ENCODE assay signal across 23 cellular contexts in the genomic region with DNA sequence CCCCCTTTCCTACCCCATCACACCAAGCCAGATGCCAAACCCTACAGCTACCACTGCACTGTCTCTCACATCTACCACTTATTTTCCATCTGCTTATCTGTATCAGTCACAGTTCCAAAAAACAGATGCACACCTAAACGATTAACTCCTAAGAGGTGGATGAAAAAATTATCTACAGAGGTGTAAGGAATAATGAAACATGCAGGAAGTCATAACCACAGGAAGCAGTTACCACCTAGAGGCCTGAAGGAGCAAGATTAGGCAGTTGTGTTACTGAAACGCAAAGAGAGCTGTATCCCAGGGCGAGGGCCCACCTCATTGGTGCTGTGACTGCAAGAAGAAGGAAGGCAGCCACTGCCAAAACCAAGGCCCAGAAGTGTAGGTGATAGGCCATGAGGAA.
"Had no signal": no experiment of that assay in that cellular context is flagged by ENCODE, and none has a peak within 500 bp of the region (broad histone marks: within the 10 kb centered on the region; RNA-seq: fewer than 3 reads in every experiment).

No MANE protein-coding gene starts in this region.

- H2AFZ ChIP-seq: neural progenitor cell, parathyroid adenoma had no signal

- H3K9me3 ChIP-seq: esophagus squamous epithelium, psoas muscle, sigmoid colon, stomach, thyroid gland had no signal

- H3K9ac ChIP-seq: neural progenitor cell, parathyroid adenoma had no signal

- H3K4me3 ChIP-seq: esophagus squamous epithelium, neural progenitor cell, psoas muscle, sigmoid colon, stomach, thyroid gland had no signal

- H3K36me3 ChIP-seq: esophagus squamous epithelium, neural progenitor cell, sigmoid colon, stomach, thyroid gland had no signal

- H3K27ac ChIP-seq: esophagus squamous epithelium, neural progenitor cell, parathyroid adenoma, psoas muscle, sigmoid colon, stomach, thyroid gland had no signal

- H3K27me3 ChIP-seq: esophagus squamous epithelium, neural progenitor cell, sigmoid colon, stomach, thyroid gland had no signal

- DNase-seq: activated CD4-positive, alpha-beta T cell treated with anti-CD3 and anti-CD28 coated beads for 4 hours; activated CD4-positive, alpha-beta T cell treated with anti-CD3 and anti-CD28 coated beads, Interleukin-2, amount 50 U/mL, for 4 hours; activated CD8-positive, alpha-beta memory T cell treated with anti-CD3 and anti-CD28 coated beads for 24 hours; activated effector memory CD4-positive, alpha-beta T cell treated with Interleukin-2 at 50 U/mL for 16 hours; activated naive CD4-positive, alpha-beta T cell treated with Interleukin-2 at 50 U/mL for 16 hours; anterior cingulate cortex; dermis blood vessel endothelial cell; effector CD8-positive, alpha-beta T cell; esophagus squamous epithelium; kidney; left colon; midbrain; naive thymus-derived CD8-positive, alpha-beta T cell; occipital lobe; psoas muscle; sigmoid colon; small intestine; stimulated activated CD4-positive, alpha-beta T cell treated with anti-CD3 and anti-CD28 coated beads, Interleukin-1b, Interleukin-23, amount 100 ng/mL, for 48 hours; stimulated activated naive B cell treated with anti-CD40 and anti-IgM and Interleukin-4, amounts not matched to agents 10 μg/mL and 1 μg/mL and 100 μg/mL, for 72 hours; stomach; thyroid gland had no signal

- H3K4me1 ChIP-seq: parathyroid adenoma, psoas muscle, stomach, thyroid gland had no signal

- ATAC-seq: left colon; naive thymus-derived CD8-positive, alpha-beta T cell; psoas muscle; stimulated activated naive B cell treated with anti-CD40 and anti-IgM and Interleukin-4, amounts not matched to agents 10 μg/mL and 1 μg/mL and 100 μg/mL, for 72 hours had no signal

- H3K4me2 ChIP-seq: neural progenitor cell had no signal

- H3K79me2 ChIP-seq: parathyroid adenoma had no signal
